Comparison of ENCODE assay signal across 8 cellular contexts in the genomic region with DNA sequence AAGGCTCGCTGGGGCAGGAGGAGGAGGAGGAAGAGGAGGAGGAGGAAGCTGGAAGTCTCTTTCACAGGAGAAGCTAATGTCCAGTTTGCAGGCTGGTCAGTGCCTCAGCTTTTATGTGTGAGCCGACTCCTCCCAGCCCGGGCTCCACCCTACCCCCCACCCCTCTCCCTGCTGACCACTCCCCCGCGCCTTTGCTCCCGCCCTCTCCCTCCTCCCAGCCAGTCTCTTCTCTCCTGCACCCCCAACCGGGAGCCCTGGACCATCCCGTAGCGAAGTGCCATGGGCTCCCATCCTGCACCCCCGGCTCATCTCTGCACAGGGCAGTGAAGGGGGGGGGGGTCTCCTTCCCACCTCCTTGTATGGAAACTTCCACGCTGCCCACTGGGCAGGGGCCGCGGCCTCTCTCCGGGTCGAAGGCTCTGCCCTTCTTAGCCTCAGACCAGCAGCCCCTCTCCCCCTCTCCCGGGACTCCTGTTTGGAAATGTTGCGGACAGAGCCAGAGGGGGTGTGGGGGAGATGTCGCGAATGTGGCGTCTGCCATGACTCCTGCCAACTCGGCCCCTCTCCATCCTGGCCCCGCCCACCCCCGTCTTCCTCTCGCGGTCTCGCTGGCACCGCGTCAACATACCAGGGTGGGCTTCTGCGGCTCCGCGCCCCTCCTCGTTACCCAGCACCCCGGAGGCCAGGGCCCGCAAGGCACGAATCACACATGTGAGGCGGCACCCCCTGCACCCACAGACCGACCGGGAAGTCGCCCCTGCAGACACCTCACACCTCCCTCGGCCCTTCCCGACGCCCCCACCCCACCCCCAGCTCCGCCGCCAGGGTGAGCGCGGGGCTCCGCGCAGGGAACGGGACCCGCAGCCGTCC. TPM values are rescaled to one million over a fixed set of nuclear protein-coding genes. Genes with fewer than 3 reads are reported as not detected.
DNase-seq lines count a peak whose midpoint lies in the region; ATAC-seq and TF ChIP-seq lines count a peak whose summit lies in the region.

No MANE protein-coding gene starts in this region.

- H3K4me1 Mint-ChIP-seq in Calu3 (ENCODE audit: low read depth, unreplicated experiment) = peaks cover 7% of the 10 kb centered on the region
- peaks cover 32% of the 10 kb centered on the region for H3K4me1 Mint-ChIP-seq in osteocyte (ENCODE audit: unreplicated experiment)

- H3K36me3 Mint-ChIP-seq in Calu3 (ENCODE audit: insufficient read depth, unreplicated experiment) = peaks cover 7% of the 10 kb centered on the region
- H3K36me3 Mint-ChIP-seq in osteocyte (ENCODE audit: unreplicated experiment) = peaks cover 6% of the 10 kb centered on the region

- intact Hi-C loops in Calu3 (cut with micrococcal nuclease; ENCODE audit: unreplicated experiment) = no loop called here

- peaks cover 85% of the 10 kb centered on the region for H3K27me3 Mint-ChIP-seq in Calu3 (ENCODE audit: unreplicated experiment)
- H3K27me3 Mint-ChIP-seq in osteocyte (ENCODE audit: unreplicated experiment) = peaks cover 32% of the 10 kb centered on the region

- no peak for ATAC-seq in HG03095 (IDR thresholded peaks at IDR 0.05; ENCODE audit: unreplicated experiment)

- peak overlapping the region; percentile 39 for H3K4me3 ChIP-seq in NT2/D1 (ENCODE audit: insufficient read length, low read depth)
- H3K4me3 ChIP-seq in fibroblast of mammary gland (ENCODE audit: control insufficient read depth, low read depth, low read length) = no peak overlapping the region

- no peaks in the 10 kb centered on the region for H3K36me3 ChIP-seq in NT2/D1 (ENCODE audit: insufficient read depth, insufficient read length, low read length)

- H3K4me3 Mint-ChIP-seq in Calu3 (ENCODE audit: low read depth, unreplicated experiment) = peak overlapping the region; percentile 46
- peak overlapping the region; percentile 77 for H3K4me3 Mint-ChIP-seq in osteocyte (ENCODE audit: unreplicated experiment)

- H3K9ac ChIP-seq in NT2/D1 (ENCODE audit: insufficient read length, low read depth) = peak overlapping the region; percentile 63

- no peak overlapping the region for H3K27ac Mint-ChIP-seq in Calu3 (ENCODE audit: unreplicated experiment)
- H3K27ac Mint-ChIP-seq in osteocyte (ENCODE audit: unreplicated experiment) = peak overlapping the region; percentile 71

- CTCF ChIA-PET in Calu3 (lab: Charles Lee) = interaction anchor here (0.6 to 0.7 kb wide), 4 partner anchors 13 to 515 kb away, joined by 3 to 4 read pairs (median 4); no protein-coding TSS in a partner anchor

- H3K9me3 Mint-ChIP-seq in Calu3 (ENCODE audit: low read depth, unreplicated experiment) (no peaks in the 10 kb centered on the region), osteocyte (ENCODE audit: unreplicated experiment) (no peaks in the 10 kb centered on the region)

- BruUV-seq in Calu3 (replicated peaks; lab: Mats Ljungman, UMichigan) = no TSS peak

- no peaks in the 10 kb centered on the region for H3K9me3 ChIP-seq in NT2/D1 (ENCODE audit: insufficient read depth, low read length)

- peaks cover 69% of the 10 kb centered on the region for H3K27me3 ChIP-seq in NT2/D1 (ENCODE audit: insufficient read depth, insufficient read length)

- H3K4me1 ChIP-seq in NT2/D1 (ENCODE audit: insufficient read depth, insufficient read length) = peaks cover 23% of the 10 kb centered on the region

- peak; percentile 49 for DNase-seq in Calu3
- DNase-seq in NT2/D1 (ENCODE audit: low read depth, low spot score) = no peak
- DNase-seq in fibroblast of mammary gland (ENCODE audit: low read depth) = peak; percentile 28
- no peak for DNase-seq in osteocyte (ENCODE audit: extremely low spot score, unreplicated experiment)
- no peak for DNase-seq in AML-193 (lab: John Stamatoyannopoulos, UW)
- DNase-seq in NCI-H526 treated with DMSO at 0.1 percent for 48 hours (lab: John Stamatoyannopoulos, UW) = no peak
- no peak for DNase-seq in activated CD4-positive, alpha-beta T cell treated with anti-CD3 and anti-CD28 coated beads, Interleukin-2, amount 50 U/mL, for 48 hours

- TF ChIP-seq CTCF in Calu3 (IDR thresholded peaks at IDR 0.05; ENCODE audit: unreplicated experiment) (no peak), fibroblast of mammary gland (conservative IDR thresholded peaks at IDR 0.05; ENCODE audit: control insufficient read depth, insufficient read depth, low read depth, low read length) (no peak), osteocyte (IDR thresholded peaks at IDR 0.05) (no peak)

RNA-seq across cellular contexts. Expression of a gene that starts 1.8 kb away (rescaled TPM):
- total RNA-seq in Calu3 (2022) (0.37 and 0.45 TPM in 2 replicates), osteocyte (521 and 590 TPM in 2 replicates)

RNA-seq across cellular contexts. Expression of a gene that starts 23.6 kb away (rescaled TPM):
- total RNA-seq in Calu3 (2022) (not detected in 2 replicates), osteocyte (not detected in 2 replicates)

RNA-seq across cellular contexts. Expression of a gene that starts 34.2 kb away (rescaled TPM):
- total RNA-seq in Calu3 (2022) = not detected in 2 replicates
- 0.75 and 0.89 TPM in 2 replicates for total RNA-seq in osteocyte

Comparison
In these comparisons a context has a peak if more than half of its experiments do, and no peak if none do; other contexts are left out.
1. DNase-seq: peak in Calu3 (single experiment) and fibroblast of mammary gland (single experiment); none in NT2/D1 (single experiment), osteocyte (single experiment), AML-193 (0 of 2), NCI-H526 treated with DMSO at 0.1 percent for 48 hours (single experiment) and activated CD4-positive, alpha-beta T cell treated with anti-CD3 and anti-CD28 coated beads, Interleukin-2, amount 50 U/mL, for 48 hours (0 of 2).
2. RNA of a gene that starts 1.8 kb away (total RNA-seq): 521 to 590 TPM in osteocyte; 0.37 to 0.45 TPM in Calu3; every median in the first group is over 100 times any median in the second.